In the genomic region with DNA sequence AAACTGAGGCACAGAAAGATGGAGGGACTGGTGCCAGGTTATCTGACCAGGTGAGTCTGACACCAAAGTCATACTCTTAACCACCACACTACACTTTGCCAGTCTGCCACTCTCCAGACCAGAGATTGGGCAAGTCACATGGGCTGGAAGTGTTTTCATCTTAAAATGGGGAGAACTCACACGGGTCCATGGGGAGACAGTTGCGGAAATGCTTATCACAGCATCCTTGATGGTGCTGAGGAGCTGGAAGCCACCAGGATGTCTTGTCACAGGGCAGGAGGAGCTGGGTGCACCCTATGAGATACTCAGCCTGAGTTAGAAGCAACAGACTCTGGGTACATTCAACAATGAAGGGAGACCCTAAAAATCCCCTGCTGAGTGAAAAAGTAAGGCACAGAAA, we compare ENCODE assay signal across 25 cellular contexts. TPM values are rescaled to one million over a fixed set of nuclear protein-coding genes. Genes with fewer than 3 reads are reported as not detected.
DNase-seq lines count a peak whose midpoint lies in the region; ATAC-seq, FAIRE-seq and TF ChIP-seq lines count a peak whose summit lies in the region.
"Had no signal": no experiment of that assay in that cellular context is flagged by ENCODE, and none has a peak within 500 bp of the region (broad histone marks: within the 10 kb centered on the region; RNA-seq: fewer than 3 reads in every experiment).

No MANE protein-coding gene starts in this region.

- TF ChIP-seq EP300 in A549 (IDR thresholded peaks at IDR 0.05): no peak

- POLR2A ChIA-PET in A549 (lab: Yijun Ruan, JAX): no interaction called here

- no peak for TF ChIP-seq RAD21 in A549 (conservative IDR thresholded peaks at IDR 0.05 in 1 of 2, IDR thresholded peaks at IDR 0.05 in 1 of 2)

- no peaks in the 10 kb centered on the region for H3K9me3 ChIP-seq in A549
- H3K9me3 ChIP-seq: BLaER1 treated with 17β-estradiol and CSF1 and Interleukin-3, amounts not matched to agents 10 nM and 100 nM; MG63 had no signal

- no peaks in the 10 kb centered on the region for H3K36me3 Mint-ChIP-seq in HFFc6 (ENCODE audit: low read depth)
- H3K36me3 Mint-ChIP-seq: CD8-positive, alpha-beta memory T cell; IgD-negative memory B cell had no signal

- H3K4me1 Mint-ChIP-seq in HFFc6 (ENCODE audit: low read depth): peaks cover 97% of the 10 kb centered on the region

- TF ChIP-seq CTCF in A549 (IDR thresholded peaks at IDR 0.05) (no peak), HFFc6 (IDR thresholded peaks at IDR 0.05) (no peak), coronary artery (IDR thresholded peaks at IDR 0.05) (no peak)

- no peak for FAIRE-seq in A549 (lab: Jason Lieb, UNC)
- FAIRE-seq: D721Med, GM12892, GM18507, H1 had no signal

- no peak overlapping the region; the same call in 1 of the 2 replicates for H3K4me3 Mint-ChIP-seq in HFFc6
- H3K4me3 Mint-ChIP-seq: IgD-negative memory B cell had no signal

- H3K4me2 ChIP-seq in A549: no peak overlapping the region

- peaks cover 29% of the 10 kb centered on the region; the same call in 2 of the 3 replicates for H3K4me1 ChIP-seq in A549

- TF ChIP-seq POLR2A in A549 (IDR thresholded peaks at IDR 0.05; ENCODE audit: low read length): no peak

- ATAC-seq in A549: no peak
- ATAC-seq in HG02852 (IDR thresholded peaks at IDR 0.05; ENCODE audit: unreplicated experiment): no peak

- no peak overlapping the region for H3K4me3 ChIP-seq in A549
- peak overlapping the region; percentile 76 for H3K4me3 ChIP-seq in coronary artery
- H3K4me3 ChIP-seq: BLaER1 treated with 17β-estradiol and CSF1 and Interleukin-3, amounts not matched to agents 10 nM and 100 nM; MG63 had no signal

- no peaks in the 10 kb centered on the region for H3K9me3 Mint-ChIP-seq in HFFc6
- H3K9me3 Mint-ChIP-seq: CD8-positive, alpha-beta memory T cell; IgD-negative memory B cell had no signal

- H3K27ac Mint-ChIP-seq in HFFc6: peak overlapping the region; percentile 85
- H3K27ac Mint-ChIP-seq: IgD-negative memory B cell had no signal

- H3K27me3 Mint-ChIP-seq in HFFc6 (ENCODE audit: insufficient read depth): peaks cover 1% of the 10 kb centered on the region; the same call in 1 of the 2 replicates

- CTCF ChIA-PET in A549 (lab: Yijun Ruan, JAX): interaction anchor here (0.8 to 19.6 kb wide), 27 partner anchors 10 to 367 kb away, joined by 3 to 373 read pairs (median 9); no protein-coding TSS in a partner anchor

- DNase-seq in A549 (ENCODE audit: low read depth in 1 of 2, low spot score in 1 of 2) (no peak), HFFc6 (no peak), coronary artery (ENCODE audit: low spot score) (no peak), substantia nigra (lab: John Stamatoyannopoulos, UW) (no peak), cerebellar cortex (ENCODE audit: low spot score) (no peak)
- no peak for DNase-seq in effector CD4-positive, alpha-beta T cell
- DNase-seq: CD8-positive, alpha-beta memory T cell; Karpas-422; MG63; NCI-H1048; NCI-H146; NCI-H2029 treated with DMSO at 0.1 percent for 48 hours; NCI-H2171; PC-3; SIG-M5 had no signal

- 90% methylated on average over 2 of the region's 2 CpGs for WGBS in A549 (ENCODE audit: missing lambda C conversion rate)

- H3K27ac ChIP-seq in A549: peak overlapping the region; percentile 72 to 75; a peak in 4 of 6 replicates
- peak overlapping the region in 1 of 2 donors; percentile 79 for H3K27ac ChIP-seq in coronary artery
- H3K27ac ChIP-seq in substantia nigra (ENCODE audit: low read depth, low read length, poor library complexity, severe bottlenecking): peak overlapping the region; percentile 7
- H3K27ac ChIP-seq: BLaER1 treated with 17β-estradiol and CSF1 and Interleukin-3, amounts not matched to agents 10 nM and 100 nM; RWPE1 had no signal

TF ChIP-seq in A549, 52 proteins besides CTCF, POLR2A, EP300 and RAD21:
- no peak for TF ChIP-seq MAZ (IDR thresholded peaks at IDR 0.05; ENCODE audit: borderline replicate concordance, low read depth, low read length)
- TF ChIP-seq, protein P1, sequence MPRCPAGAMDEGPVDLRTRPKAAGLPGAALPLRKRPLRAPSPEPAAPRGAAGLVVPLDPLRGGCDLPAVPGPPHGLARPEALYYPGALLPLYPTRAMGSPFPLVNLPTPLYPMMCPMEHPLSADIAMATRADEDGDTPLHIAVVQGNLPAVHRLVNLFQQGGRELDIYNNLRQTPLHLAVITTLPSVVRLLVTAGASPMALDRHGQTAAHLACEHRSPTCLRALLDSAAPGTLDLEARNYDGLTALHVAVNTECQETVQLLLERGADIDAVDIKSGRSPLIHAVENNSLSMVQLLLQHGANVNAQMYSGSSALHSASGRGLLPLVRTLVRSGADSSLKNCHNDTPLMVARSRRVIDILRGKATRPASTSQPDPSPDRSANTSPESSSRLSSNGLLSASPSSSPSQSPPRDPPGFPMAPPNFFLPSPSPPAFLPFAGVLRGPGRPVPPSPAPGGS (IDR thresholded peaks at IDR 0.05): no peak
- TF ChIP-seq, protein P2, sequence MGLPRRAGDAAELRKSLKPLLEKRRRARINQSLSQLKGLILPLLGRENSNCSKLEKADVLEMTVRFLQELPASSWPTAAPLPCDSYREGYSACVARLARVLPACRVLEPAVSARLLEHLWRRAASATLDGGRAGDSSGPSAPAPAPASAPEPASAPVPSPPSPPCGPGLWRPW (IDR thresholded peaks at IDR 0.05): no peak
- no peak for TF ChIP-seq JUN (IDR thresholded peaks at IDR 0.05)
- no peak for TF ChIP-seq NR3C1 (IDR thresholded peaks at IDR 0.05)
- TF ChIP-seq RARB (CRISPR knock-in tag; IDR thresholded peaks at IDR 0.05): no peak
- TF ChIP-seq KDM5A (IDR thresholded peaks at IDR 0.05): no peak
- no peak for TF ChIP-seq HOXA7 (CRISPR knock-in tag; IDR thresholded peaks at IDR 0.05)

RNA-seq across cellular contexts. Expression of a gene that starts 4.8 kb away (rescaled TPM):
- polyA plus RNA-seq in A549 (2011; rRNA removed): 0.04 and 0.08 TPM in 2 replicates
- 0.01 and 0.04 TPM in 2 replicates for polyA plus RNA-seq in A549 (2012; cell fraction: cytosol; rRNA removed)
- 0.02 TPM in 1 of 2 replicates, not detected in the other for polyA plus RNA-seq in A549 (2012; cell fraction: nucleus; rRNA removed)
- polyA plus RNA-seq in A549 (2017; fragmentation: RNase III; extraction: RNeasy Plus Mini Kit Qiagen cat#74134 plus additional on column Dnase treatment): not detected in 3 replicates
- polyA minus RNA-seq in A549 (2011; rRNA and poly(A)+ RNA removed): 0.50 and 0.73 TPM in 2 replicates
- 1 to 10 TPM; 5.5 to 7.2 (median 6.4) TPM for total RNA-seq in HFFc6 (2021; fragmentation: NEBNext Ultra II Directional; extraction: Animal tissue kit (Norgen Biotek cat#: 25700))
- total RNA-seq: A673; CD8-positive, alpha-beta memory T cell; H1; HT-29; PC-3 had no signal
- polyA plus RNA-seq: CD8-positive, alpha-beta memory T cell; IgD-negative memory B cell had no signal
